In genomic region chr12:112303004-112303403, GRCh38 we compare ENCODE assay signal across 9 cellular contexts.
DNase-seq lines count a peak whose midpoint lies in the region; ATAC-seq, FAIRE-seq and TF ChIP-seq lines count a peak whose summit lies in the region.
"Had no signal": no experiment of that assay in that cellular context is flagged by ENCODE, and none has a peak within 500 bp of the region (broad histone marks: within the 10 kb centered on the region; RNA-seq: fewer than 3 reads in every experiment).

No MANE protein-coding gene starts in this region.

- peak; percentile 99 for ATAC-seq in HG02610 (IDR thresholded peaks at IDR 0.05; ENCODE audit: unreplicated experiment)
- ATAC-seq in HepG2: no peak

- WGBS in HepG2 (ENCODE audit: low lambda C conversion rate): 100% methylated on average over 3 of the region's 3 CpGs

- no peak for TF ChIP-seq RAD21 in HepG2 (CRISPR knock-in tag; IDR thresholded peaks at IDR 0.05)

- H3K4me1 ChIP-seq in astrocyte (ENCODE audit: insufficient read depth, low read length) (peaks cover 8% of the 10 kb centered on the region), HepG2 (ENCODE audit: insufficient read depth, low read length) (peaks cover 15% of the 10 kb centered on the region)

- peak overlapping the region; percentile 13 for H3K4me2 ChIP-seq in astrocyte (ENCODE audit: low read length)
- no peak overlapping the region for H3K4me2 ChIP-seq in HepG2 (ENCODE audit: low read depth, low read length)

- peaks cover 11% of the 10 kb centered on the region for H3K4me1 Mint-ChIP-seq in astrocyte (ENCODE audit: low read depth, unreplicated experiment)

- in situ Hi-C loops in GM13977 (cut with MboI; ENCODE audit: low pct_unique_long_range_greater_than_20kb, low sequenced_read_pairs, unreplicated experiment) (no loop called here), HepG2 (cut with HindIII; ENCODE audit: extremely low pct_ligation_motif_present, low pct_unique_long_range_greater_than_20kb) (no loop called here)

- no peaks in the 10 kb centered on the region for H3K9me3 ChIP-seq in astrocyte (ENCODE audit: insufficient read depth, low read depth, low read length)
- H3K9me3 ChIP-seq in HepG2 (ENCODE audit: low read length): no peaks in the 10 kb centered on the region
- H3K9me3 ChIP-seq: thoracic aorta had no signal

- POLR2A ChIA-PET in RWPE1 (lab: Yijun Ruan, JAX; ENCODE audit: low non-redundant PET) (interaction anchor here (0.7 kb wide), 1 partner anchor 16 kb away, joined by 3 read pairs; no protein-coding TSS in a partner anchor), HepG2 (lab: Yijun Ruan, JAX) (no interaction called here)

- FAIRE-seq in astrocyte (lab: Jason Lieb, UNC) (no peak), HepG2 (lab: Jason Lieb, UNC) (no peak)

- TF ChIP-seq EP300 in HepG2 (IDR thresholded peaks at IDR 0.05; ENCODE audit: low read depth in 2 of 2, low read length in 2 of 2) (no peak), HepG2 (CRISPR knock-in tag; IDR thresholded peaks at IDR 0.05; ENCODE audit: borderline replicate concordance) (no peak)

- H3K9me3 Mint-ChIP-seq in astrocyte (ENCODE audit: unreplicated experiment): no peaks in the 10 kb centered on the region

- H3K79me2 ChIP-seq in astrocyte (ENCODE audit: insufficient read depth, low read length) (no peaks in the 10 kb centered on the region), HepG2 (ENCODE audit: insufficient read depth, low read length) (no peaks in the 10 kb centered on the region)

- H3K27me3 ChIP-seq in astrocyte (ENCODE audit: insufficient read depth, low read length) (no peaks in the 10 kb centered on the region), HepG2 (ENCODE audit: control insufficient read depth in 1 of 2, insufficient read depth in 2 of 2, low read length in 2 of 2) (no peaks in the 10 kb centered on the region)

- no peak for TF ChIP-seq CTCF in GM13977 (IDR thresholded peaks at IDR 0.05; ENCODE audit: extremely low read depth, insufficient read depth, missing control alignments)
- TF ChIP-seq CTCF in RWPE1 (conservative IDR thresholded peaks at IDR 0.05; ENCODE audit: low read depth): no peak
- no peak for TF ChIP-seq CTCF in astrocyte (IDR thresholded peaks at IDR 0.05; ENCODE audit: insufficient read depth, low read depth, low read length)
- no peak for TF ChIP-seq CTCF in HepG2 (CRISPR knock-in tag; IDR thresholded peaks at IDR 0.05)

- intact Hi-C loops in HepG2 (cut with micrococcal nuclease; ENCODE audit: unreplicated experiment): no loop called here

- H3K9ac ChIP-seq in astrocyte (ENCODE audit: low read length) (no peak overlapping the region), HepG2 (ENCODE audit: insufficient read depth, low read depth, low read length) (no peak overlapping the region)

- H3K4me3 ChIP-seq in astrocyte (ENCODE audit: insufficient read depth, low read depth, low read length) (no peak overlapping the region), HepG2 (replicated peaks in 1 of 3; ENCODE audit: insufficient read depth in 1 of 3, low read depth in 2 of 3, low read length in 3 of 3) (no peak overlapping the region)
- H3K4me3 ChIP-seq: thoracic aorta had no signal

- peaks cover 13% of the 10 kb centered on the region for H3K36me3 ChIP-seq in astrocyte (ENCODE audit: insufficient read depth, low read length)
- H3K36me3 ChIP-seq in HepG2 (replicated peaks in 1 of 2; ENCODE audit: control insufficient read depth in 1 of 2, insufficient read depth in 2 of 2, low read length in 2 of 2): peaks cover 8 to 21% of the 10 kb centered on the region in 2 experiments; a peak in 4 of 5 replicates

- H2AFZ ChIP-seq in astrocyte (ENCODE audit: low read depth, low read length): no peak overlapping the region
- H2AFZ ChIP-seq in HepG2 (ENCODE audit: low read length): no peak overlapping the region

- DNase-seq in GM13977 (ENCODE audit: low spot score) (peak; percentile 78), RWPE1 (ENCODE audit: low spot score) (peak; percentile 61), astrocyte (ENCODE audit: low read depth) (peak; percentile 84), renal cortical epithelial cell (ENCODE audit: low read depth) (peak; percentile 48), cerebellar cortex (ENCODE audit: low spot score) (no peak), SIG-M5 (lab: John Stamatoyannopoulos, UW) (no peak), HepG2 (ENCODE audit: low spot score) (no peak)

- H4K20me1 ChIP-seq in astrocyte (ENCODE audit: insufficient read depth, low read length): no peaks in the 10 kb centered on the region
- H4K20me1 ChIP-seq in HepG2 (ENCODE audit: insufficient read depth, low read length): no peaks in the 10 kb centered on the region

- H3K27ac Mint-ChIP-seq in astrocyte (ENCODE audit: unreplicated experiment): peak overlapping the region; percentile 85

- no peaks in the 10 kb centered on the region for H3K27me3 Mint-ChIP-seq in astrocyte (ENCODE audit: low read depth, unreplicated experiment)

- CTCF ChIA-PET in RWPE1 (lab: Yijun Ruan, JAX) (interaction anchor here (0.6 kb wide), 1 partner anchor 83 kb away, joined by 3 read pairs; no protein-coding TSS in a partner anchor), HepG2 (lab: Yijun Ruan, JAX; ENCODE audit: low intra/inter-chr PET ratio, low total read pairs) (no interaction called here)

- TF ChIP-seq POLR2A in HepG2 (IDR thresholded peaks at IDR 0.05; ENCODE audit: insufficient read depth in 1 of 2, low read depth in 2 of 2, low read length in 2 of 2): no peak

- no peak overlapping the region for H3K4me3 Mint-ChIP-seq in astrocyte (ENCODE audit: unreplicated experiment)

- no peak overlapping the region for H3K27ac ChIP-seq in RWPE1
- H3K27ac ChIP-seq in astrocyte (ENCODE audit: low read depth, low read length): peak overlapping the region; percentile 72
- no peak overlapping the region for H3K27ac ChIP-seq in HepG2 (ENCODE audit: extremely low read length, insufficient read depth, low read length)
- H3K27ac ChIP-seq: thoracic aorta had no signal

- BruUV-seq in HepG2 (replicated peaks; lab: Mats Ljungman, UMichigan): no TSS peak

- H3K36me3 Mint-ChIP-seq in astrocyte (ENCODE audit: low read depth, unreplicated experiment): peaks cover 6% of the 10 kb centered on the region

TF ChIP-seq in HepG2, 621 proteins besides CTCF, POLR2A, EP300 and RAD21:
- TF ChIP-seq NCOA1 (CRISPR knock-in tag; IDR thresholded peaks at IDR 0.05): no peak
- TF ChIP-seq ZNF510 (CRISPR knock-in tag; IDR thresholded peaks at IDR 0.05; ENCODE audit: low read depth): no peak
- no peak for TF ChIP-seq TP53 (CRISPR knock-in tag; conservative IDR thresholded peaks at IDR 0.05)
- TF ChIP-seq TFDP1 (CRISPR knock-in tag; IDR thresholded peaks at IDR 0.05; ENCODE audit: borderline replicate concordance): no peak
- TF ChIP-seq IKZF1 (IDR thresholded peaks at IDR 0.05): no peak
- TF ChIP-seq GMEB1 (CRISPR knock-in tag; IDR thresholded peaks at IDR 0.05; ENCODE audit: borderline replicate concordance): no peak

Comparison
In these comparisons a context has a peak if more than half of its experiments do, and no peak if none do; other contexts are left out.
1. DNase-seq: peak in GM13977 (single experiment), RWPE1 (single experiment), astrocyte (single experiment) and renal cortical epithelial cell (single experiment); none in cerebellar cortex (single experiment), SIG-M5 (single experiment) and HepG2 (single experiment).